Comparison of ENCODE assay signal across 9 cellular contexts in the genomic region with DNA sequence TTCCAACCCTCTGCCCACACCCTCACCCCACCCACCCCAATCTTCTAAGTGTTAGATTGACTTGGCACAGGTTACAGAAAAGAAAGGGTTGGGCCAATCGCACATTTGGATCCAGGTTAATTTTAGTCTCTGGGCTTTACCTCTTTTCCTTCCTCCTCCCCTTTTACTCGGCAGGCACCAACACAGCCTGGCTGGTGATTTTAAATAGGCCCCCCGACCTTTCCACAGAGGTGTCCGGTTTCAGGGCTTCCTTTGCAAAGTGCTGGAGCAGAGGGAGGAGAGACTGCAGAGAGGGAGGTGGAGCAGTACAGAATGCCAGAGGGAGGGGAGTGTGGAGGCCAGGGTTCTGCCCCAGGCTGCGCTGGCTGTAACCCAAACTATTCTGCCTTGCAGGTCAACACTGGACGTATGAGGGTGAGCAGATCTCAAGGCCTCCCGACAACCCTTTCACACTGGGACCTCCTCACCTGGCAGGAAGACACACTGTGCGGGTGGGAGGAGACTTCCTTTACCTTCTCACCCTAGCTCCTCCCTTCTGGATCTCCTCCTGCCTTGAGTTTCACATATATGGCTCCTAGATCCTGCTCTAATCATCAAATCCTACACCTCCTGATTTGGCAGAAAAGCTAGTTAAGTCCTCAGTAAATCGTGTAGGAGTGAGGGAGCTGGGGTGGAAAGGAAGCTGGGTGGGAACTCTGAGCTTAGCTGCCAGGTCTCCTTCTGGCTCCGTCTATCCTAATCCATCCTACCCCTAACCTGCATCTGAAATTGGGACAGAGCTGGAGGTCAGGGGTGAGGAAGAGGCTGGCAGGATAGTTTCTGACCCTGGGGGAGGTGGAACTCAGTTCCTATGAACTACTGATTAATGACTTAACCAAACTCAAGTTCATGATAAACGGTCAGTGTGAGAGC. TPM values are rescaled to one million over a fixed set of nuclear protein-coding genes. Genes with fewer than 3 reads are reported as not detected.
DNase-seq lines count a peak whose midpoint lies in the region; ATAC-seq and TF ChIP-seq lines count a peak whose summit lies in the region.
"Had no signal": no experiment of that assay in that cellular context is flagged by ENCODE, and none has a peak within 500 bp of the region (broad histone marks: within the 10 kb centered on the region; RNA-seq: fewer than 3 reads in every experiment).

No MANE protein-coding gene starts in this region.

- H3K27ac Mint-ChIP-seq in T-cell, result no peak overlapping the region

- H3K27me3 Mint-ChIP-seq in T-cell, result peaks cover 25 to 39% of the 10 kb centered on the region in 2 donors

- POLR2A ChIA-PET in T-cell (lab: Charles Lee), result interaction anchor here in 1 of 2 donors (0.9 kb wide), 1 partner anchor 177 kb away, joined by 3 read pairs; no protein-coding TSS in a partner anchor

- peaks cover 14 to 16% (median 15%) of the 10 kb centered on the region in 3 donors for H3K4me1 Mint-ChIP-seq in T-cell

- CTCF ChIA-PET in T-cell (lab: Charles Lee), result interaction anchor here (0.6 to 0.7 kb wide), 2 partner anchors 167 to 183 kb away, joined by 4 to 6 read pairs; no protein-coding TSS in a partner anchor

- intact Hi-C loops in left ventricle myocardium superior (cut with micrococcal nuclease), result no loop called here

- H3K9me3 Mint-ChIP-seq in T-cell, result no peaks in the 10 kb centered on the region

- peaks cover 4% of the 10 kb centered on the region for H3K36me3 Mint-ChIP-seq in T-cell

- no peak overlapping the region for H3K9ac ChIP-seq in HUES48 (ENCODE audit: low read depth, low read length)

- H3K27me3 ChIP-seq in HUES48 (ENCODE audit: control insufficient read depth, insufficient read depth, low read length), result no peaks in the 10 kb centered on the region

- peaks cover 36% of the 10 kb centered on the region for H3K4me1 ChIP-seq in HUES48 (ENCODE audit: control insufficient read depth, insufficient read depth, low read length)

- no peak overlapping the region for H3K4me3 Mint-ChIP-seq in T-cell

- peak; percentile 54 to 67 for DNase-seq in SHP77 (lab: John Stamatoyannopoulos, UW)
- peak; percentile 51 for DNase-seq in left ventricle myocardium superior
- DNase-seq in retinal pigment epithelial cell (ENCODE audit: low read depth), result no peak
- DNase-seq in T-cell, result no peak
- no peak for DNase-seq in GM19240 (ENCODE audit: insufficient read length, low spot score)
- DNase-seq in COLO829 (ENCODE audit: low spot score), result no peak
- DNase-seq: activated naive CD4-positive, alpha-beta T cell treated with Interleukin-2 at 50 U/mL for 16 hours had no signal

- peak; percentile 66 for ATAC-seq in left ventricle myocardium superior
- ATAC-seq in T-cell (replicated peaks in 1 of 4), result no peak
- ATAC-seq in GM21367 (IDR thresholded peaks at IDR 0.05; ENCODE audit: unreplicated experiment), result no peak

- no peaks in the 10 kb centered on the region for H3K9me3 ChIP-seq in HUES48 (ENCODE audit: control insufficient read depth, insufficient read depth, low read length)

- peak overlapping the region; percentile 93 for H3K27ac ChIP-seq in HUES48 (ENCODE audit: low read depth, low read length)

- no peak for TF ChIP-seq CTCF in retinal pigment epithelial cell (conservative IDR thresholded peaks at IDR 0.05; ENCODE audit: low read depth, low read length)

- peak overlapping the region; percentile 79 for H3K4me3 ChIP-seq in HUES48 (ENCODE audit: low read depth, low read length)
- H3K4me3 ChIP-seq in retinal pigment epithelial cell (ENCODE audit: low read length), result peak overlapping the region; percentile 33

- peaks cover 39% of the 10 kb centered on the region for H3K36me3 ChIP-seq in HUES48 (ENCODE audit: control insufficient read depth, insufficient read depth, low read length)

RNA-seq across cellular contexts. Expression of a gene that starts 2.4 kb away (rescaled TPM):
- total RNA-seq in left ventricle myocardium superior (22.8 TPM), T-cell (not detected)

RNA-seq across cellular contexts. Expression of a gene that starts 8.8 kb away (rescaled TPM):
- total RNA-seq in left ventricle myocardium superior (58.5 TPM), T-cell (100 to 1,000 TPM; 118 to 133 (median 124) TPM)

RNA-seq across cellular contexts. Expression of a gene that starts 12.6 kb away (rescaled TPM):
- total RNA-seq in left ventricle myocardium superior (9.8 TPM), T-cell (1 to 10 TPM; 2.1 to 4.1 (median 3.2) TPM)

RNA-seq across cellular contexts. Expression of a gene that starts 22.3 kb away (rescaled TPM):
- total RNA-seq in left ventricle myocardium superior (15.4 TPM), T-cell (1 to 10 TPM in 4 of 5 donors, under 1 TPM in 1; 0.63 to 2.9 (median 1.3) TPM)

RNA-seq across cellular contexts. Expression of a gene that starts 24.1 kb away (rescaled TPM):
- 27.0 TPM for total RNA-seq in left ventricle myocardium superior
- 10 to 100 TPM; 40.2 to 46.3 (median 44.9) TPM for total RNA-seq in T-cell

Comparison
In these comparisons a context has a peak if more than half of its experiments do, and no peak if none do; other contexts are left out.
1. DNase-seq: peak in SHP77 (2 of 2) and left ventricle myocardium superior (single experiment); none in retinal pigment epithelial cell (single experiment), T-cell (0 of 34), GM19240 (single experiment) and COLO829 (single experiment).
2. RNA of a gene that starts 2.4 kb away (total RNA-seq): 22.8 TPM in left ventricle myocardium superior (single experiment); not detected in T-cell; every median in the first group is over 10 times any median in the second.